Comparison of ENCODE assay signal across 24 cellular contexts in genomic region chrX:15160558-15160957, GRCh38.
DNase-seq lines count a peak whose midpoint lies in the region; ATAC-seq, FAIRE-seq and TF ChIP-seq lines count a peak whose summit lies in the region.
"Had no signal": no experiment of that assay in that cellular context is flagged by ENCODE, and none has a peak within 500 bp of the region (broad histone marks: within the 10 kb centered on the region; RNA-seq: fewer than 3 reads in every experiment).

No MANE protein-coding gene starts in this region.

- no peaks in the 10 kb centered on the region for H4K20me1 ChIP-seq in GM12878 (ENCODE audit: control insufficient read depth, insufficient read depth)

- H3K9me3 ChIP-seq in GM12878 (replicated peaks; ENCODE audit: control insufficient read depth, insufficient read depth, low read length) = no peaks in the 10 kb centered on the region; the same call in 2 of the 3 replicates
- H3K9me3 ChIP-seq: lower lobe of right lung, neutrophil, transverse colon had no signal

- no peaks in the 10 kb centered on the region for H3K36me3 ChIP-seq in GM12878 (ENCODE audit: control insufficient read depth in 2 of 2, insufficient read depth in 2 of 2, low read length in 1 of 2)
- H3K36me3 ChIP-seq: lower lobe of right lung, neutrophil, transverse colon had no signal

- H3K4me1 ChIP-seq in GM12878 (ENCODE audit: control insufficient read depth, insufficient read depth, low read length) = no peaks in the 10 kb centered on the region
- H3K4me1 ChIP-seq: lower lobe of right lung, transverse colon had no signal

- H3K4me3 Mint-ChIP-seq in natural killer cell treated with Interleukin-12 subunit alpha and Interleukin-12 subunit beta and Interleukin-15 and Interleukin-18, amount 100 ng/mL, for 72 hours = no peak overlapping the region
- H3K4me3 Mint-ChIP-seq: activated naive CD4-positive, alpha-beta T cell treated with anti-CD3 and anti-CD28 coated beads for 36 hours; activated T-cell treated with anti-CD3 and anti-CD28 coated beads, Interleukin-2, amount 50 U/mL, for 4 hours; stimulated activated naive CD8-positive, alpha-beta T cell treated with anti-CD3 and anti-CD28 coated beads, Interleukin-15, amount 100 ng/mL, for 72 hours had no signal

- 59% methylated on average over 3 of the region's 3 CpGs for WGBS in GM12878 (ENCODE audit: insufficient coverage, insufficient replicate concordance, low lambda C conversion rate, missing lambda C conversion rate)

- peaks cover 7 to 14% of the 10 kb centered on the region in 2 donors for H3K4me1 Mint-ChIP-seq in natural killer cell treated with Interleukin-12 subunit alpha and Interleukin-12 subunit beta and Interleukin-15 and Interleukin-18, amount 100 ng/mL, for 72 hours (ENCODE audit: low read depth in 2 of 2)

- no peaks in the 10 kb centered on the region for H3K36me3 Mint-ChIP-seq in natural killer cell treated with Interleukin-12 subunit alpha and Interleukin-12 subunit beta and Interleukin-15 and Interleukin-18, amount 100 ng/mL, for 72 hours

- TF ChIP-seq CTCF in GM12878 (IDR thresholded peaks at IDR 0.05 in 2 of 3, conservative IDR thresholded peaks at IDR 0.05 in 1 of 3; ENCODE audit: control insufficient read depth in 2 of 3, extremely low read depth in 1 of 3, insufficient read depth in 1 of 3, low read depth in 3 of 3, low read length in 3 of 3) = no peak

- SMC1A ChIA-PET in GM12878 (lab: Charles Lee; ENCODE audit: uncharacterized antibody, unreplicated experiment) = interaction anchor here (0.8 kb wide), 1 partner anchor 40 kb away, joined by 4 read pairs; no protein-coding TSS in a partner anchor

- no peaks in the 10 kb centered on the region for H3K79me2 ChIP-seq in GM12878 (ENCODE audit: control insufficient read depth, insufficient read depth, low read length)
- H3K79me2 ChIP-seq: hepatocyte had no signal

- intact Hi-C loops in GM12878 (cut with micrococcal nuclease; ENCODE audit: unreplicated experiment) = no loop called here

- no peak for FAIRE-seq in GM12878 (lab: Jason Lieb, UNC)

- no peak overlapping the region for H3K4me3 ChIP-seq in GM12878
- H3K4me3 ChIP-seq: hepatocyte, lower lobe of right lung, transverse colon had no signal

- H3K4me2 ChIP-seq in GM12878 (ENCODE audit: control insufficient read depth, insufficient read depth) = no peak overlapping the region
- H3K4me2 ChIP-seq: hepatocyte had no signal

- TF ChIP-seq RAD21 in GM12878 (IDR thresholded peaks at IDR 0.05; ENCODE audit: insufficient read depth, low read depth, low read length) = no peak

- TF ChIP-seq EP300 in GM12878 (IDR thresholded peaks at IDR 0.05; ENCODE audit: borderline replicate concordance in 1 of 2, control insufficient read depth in 1 of 2, low read depth in 2 of 2, low read length in 2 of 2) = no peak

- no peak overlapping the region for H3K27ac Mint-ChIP-seq in natural killer cell treated with Interleukin-12 subunit alpha and Interleukin-12 subunit beta and Interleukin-15 and Interleukin-18, amount 100 ng/mL, for 72 hours
- H3K27ac Mint-ChIP-seq: activated naive CD4-positive, alpha-beta T cell treated with anti-CD3 and anti-CD28 coated beads for 36 hours; stimulated activated naive CD8-positive, alpha-beta T cell treated with anti-CD3 and anti-CD28 coated beads, Interleukin-15, amount 100 ng/mL, for 72 hours had no signal

- H3K27ac ChIP-seq in GM12878 (ENCODE audit: control insufficient read depth, insufficient read depth) = no peak overlapping the region
- H3K27ac ChIP-seq: hepatocyte, lower lobe of right lung, neutrophil, transverse colon had no signal

- POLR2A ChIA-PET in GM12878 (lab: Charles Lee) = no interaction called here

- no peaks in the 10 kb centered on the region for H3K27me3 ChIP-seq in GM12878 (replicated peaks in 1 of 2; ENCODE audit: control insufficient read depth in 2 of 2, insufficient read depth in 2 of 2, low read length in 1 of 2)
- H3K27me3 ChIP-seq: hepatocyte, neutrophil, transverse colon had no signal

- no TSS peak for BruUV-seq in GM12878 (replicated peaks; lab: Mats Ljungman, UMichigan)

- DNase-seq in GM12878 (ENCODE audit: low read depth, low spot score) = no peak
- no peak for DNase-seq in stimulated activated naive CD4-positive, alpha-beta T cell treated with Interleukin-2 at 50 U/mL for 16 hours (lab: John Stamatoyannopoulos, UW)
- DNase-seq in natural killer cell treated with Interleukin-12 subunit alpha and Interleukin-12 subunit beta and Interleukin-15 and Interleukin-18, amount 100 ng/mL, for 72 hours (ENCODE audit: low spot score) = no peak
- DNase-seq: activated CD4-positive, CD25-positive, alpha-beta regulatory T cell treated with anti-CD3 and anti-CD28 coated beads, Interleukin-2, amount 50 U/mL, for 72 hours; activated naive CD4-positive, alpha-beta T cell treated with anti-CD3 and anti-CD28 coated beads for 36 hours; activated T-cell treated with anti-CD3 and anti-CD28 coated beads, Interleukin-2, amount 50 U/mL, for 4 hours; central memory CD4-positive, alpha-beta T cell; DMS53; foreskin fibroblast; lower lobe of right lung; NCI-H1417 treated with DMSO at 0.1 percent for 48 hours; small intestine; stimulated activated CD4-positive, alpha-beta T cell treated with anti-CD3 and anti-CD28 coated beads, Interleukin-2, amount 100 ng/mL, for 48 hours; stimulated activated naive CD8-positive, alpha-beta T cell treated with anti-CD3 and anti-CD28 coated beads, Interleukin-15, amount 100 ng/mL, for 72 hours; transverse colon had no signal

- H3K9me3 Mint-ChIP-seq in natural killer cell treated with Interleukin-12 subunit alpha and Interleukin-12 subunit beta and Interleukin-15 and Interleukin-18, amount 100 ng/mL, for 72 hours = no peaks in the 10 kb centered on the region
- H3K9me3 Mint-ChIP-seq: activated naive CD4-positive, alpha-beta T cell treated with anti-CD3 and anti-CD28 coated beads for 36 hours; activated T-cell treated with anti-CD3 and anti-CD28 coated beads, Interleukin-2, amount 50 U/mL, for 4 hours; stimulated activated naive CD8-positive, alpha-beta T cell treated with anti-CD3 and anti-CD28 coated beads, Interleukin-15, amount 100 ng/mL, for 72 hours had no signal

- peaks cover 0 to 3% of the 10 kb centered on the region in 2 donors for H3K27me3 Mint-ChIP-seq in natural killer cell treated with Interleukin-12 subunit alpha and Interleukin-12 subunit beta and Interleukin-15 and Interleukin-18, amount 100 ng/mL, for 72 hours
- H3K27me3 Mint-ChIP-seq: stimulated activated naive CD8-positive, alpha-beta T cell treated with anti-CD3 and anti-CD28 coated beads, Interleukin-15, amount 100 ng/mL, for 72 hours had no signal

- no peak overlapping the region for H2AFZ ChIP-seq in GM12878 (ENCODE audit: control insufficient read depth, low read depth, low read length)
- H2AFZ ChIP-seq: hepatocyte had no signal

- ATAC-seq in GM18861 (IDR thresholded peaks at IDR 0.05; ENCODE audit: unreplicated experiment) (peak; percentile 62), GM21423 (IDR thresholded peaks at IDR 0.05; ENCODE audit: unreplicated experiment) (peak; percentile 47), HG03135 (IDR thresholded peaks at IDR 0.05; ENCODE audit: unreplicated experiment) (peak; percentile 58), GM12878 (peak; percentile 64), HG03025 (IDR thresholded peaks at IDR 0.05; ENCODE audit: low FRiP score, unreplicated experiment) (no peak), HG02852 (IDR thresholded peaks at IDR 0.05; ENCODE audit: unreplicated experiment) (no peak)
- no peak for ATAC-seq in natural killer cell treated with Interleukin-12 subunit alpha and Interleukin-12 subunit beta and Interleukin-15 and Interleukin-18, amount 100 ng/mL, for 72 hours
- ATAC-seq: activated T-cell treated with anti-CD3 and anti-CD28 coated beads, Interleukin-2, amount 50 U/mL, for 4 hours; HCT116; lower lobe of right lung; Right ventricle myocardium inferior; stimulated activated naive CD8-positive, alpha-beta T cell treated with anti-CD3 and anti-CD28 coated beads, Interleukin-15, amount 100 ng/mL, for 72 hours had no signal

- in situ Hi-C loops in GM12878 (cut with MboI) = no loop called here

- CTCF ChIA-PET in GM12878 (lab: Yijun Ruan, JAX) = no interaction called here

- no peak overlapping the region for H3K9ac ChIP-seq in GM12878 (ENCODE audit: control insufficient read depth, insufficient read depth, low read length)

- TF ChIP-seq POLR2A in GM12878 (IDR thresholded peaks at IDR 0.05; ENCODE audit: low read depth, low read length) = no peak

- RAD21 ChIA-PET in GM12878 (lab: Charles Lee; ENCODE audit: unreplicated experiment) = no interaction called here

TF ChIP-seq in GM12878, 131 proteins besides CTCF, POLR2A, EP300 and RAD21 (continues in another document):
- TF ChIP-seq, protein P1, sequence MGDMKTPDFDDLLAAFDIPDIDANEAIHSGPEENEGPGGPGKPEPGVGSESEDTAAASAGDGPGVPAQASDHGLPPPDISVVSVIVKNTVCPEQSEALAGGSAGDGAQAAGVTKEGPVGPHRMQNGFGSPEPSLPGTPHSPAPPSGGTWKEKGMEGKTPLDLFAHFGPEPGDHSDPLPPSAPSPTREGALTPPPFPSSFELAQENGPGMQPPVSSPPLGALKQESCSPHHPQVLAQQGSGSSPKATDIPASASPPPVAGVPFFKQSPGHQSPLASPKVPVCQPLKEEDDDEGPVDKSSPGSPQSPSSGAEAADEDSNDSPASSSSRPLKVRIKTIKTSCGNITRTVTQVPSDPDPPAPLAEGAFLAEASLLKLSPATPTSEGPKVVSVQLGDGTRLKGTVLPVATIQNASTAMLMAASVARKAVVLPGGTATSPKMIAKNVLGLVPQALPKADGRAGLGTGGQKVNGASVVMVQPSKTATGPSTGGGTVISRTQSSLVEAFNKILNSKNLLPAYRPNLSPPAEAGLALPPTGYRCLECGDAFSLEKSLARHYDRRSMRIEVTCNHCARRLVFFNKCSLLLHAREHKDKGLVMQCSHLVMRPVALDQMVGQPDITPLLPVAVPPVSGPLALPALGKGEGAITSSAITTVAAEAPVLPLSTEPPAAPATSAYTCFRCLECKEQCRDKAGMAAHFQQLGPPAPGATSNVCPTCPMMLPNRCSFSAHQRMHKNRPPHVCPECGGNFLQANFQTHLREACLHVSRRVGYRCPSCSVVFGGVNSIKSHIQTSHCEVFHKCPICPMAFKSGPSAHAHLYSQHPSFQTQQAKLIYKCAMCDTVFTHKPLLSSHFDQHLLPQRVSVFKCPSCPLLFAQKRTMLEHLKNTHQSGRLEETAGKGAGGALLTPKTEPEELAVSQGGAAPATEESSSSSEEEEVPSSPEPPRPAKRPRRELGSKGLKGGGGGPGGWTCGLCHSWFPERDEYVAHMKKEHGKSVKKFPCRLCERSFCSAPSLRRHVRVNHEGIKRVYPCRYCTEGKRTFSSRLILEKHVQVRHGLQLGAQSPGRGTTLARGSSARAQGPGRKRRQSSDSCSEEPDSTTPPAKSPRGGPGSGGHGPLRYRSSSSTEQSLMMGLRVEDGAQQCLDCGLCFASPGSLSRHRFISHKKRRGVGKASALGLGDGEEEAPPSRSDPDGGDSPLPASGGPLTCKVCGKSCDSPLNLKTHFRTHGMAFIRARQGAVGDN (IDR thresholded peaks at IDR 0.05) = peak; percentile 44; the same call in 1 of the 2 replicates
- TF ChIP-seq LARP7 (IDR thresholded peaks at IDR 0.05) (no peak), ZNF274 (IDR thresholded peaks at IDR 0.05; ENCODE audit: insufficient read depth, insufficient read length) (no peak), RUNX3 (IDR thresholded peaks at IDR 0.05; ENCODE audit: low read length) (no peak), ESRRA (IDR thresholded peaks at IDR 0.05; ENCODE audit: low read length) (no peak)

Comparison
In these comparisons a context has a peak if more than half of its experiments do, and no peak if none do; other contexts are left out.
1. ATAC-seq: peak in GM18861 (single experiment), GM21423 (single experiment), HG03135 (single experiment) and GM12878 (single experiment); none in HG03025 (single experiment), HG02852 (single experiment) and natural killer cell treated with Interleukin-12 subunit alpha and Interleukin-12 subunit beta and Interleukin-15 and Interleukin-18, amount 100 ng/mL, for 72 hours (0 of 2).